Comparison of ENCODE assay signal across 20 cellular contexts in genomic region chr2:67596871-67597270, GRCh38.
"Had no signal": no experiment of that assay in that cellular context is flagged by ENCODE, and none has a peak within 500 bp of the region (broad histone marks: within the 10 kb centered on the region; RNA-seq: fewer than 3 reads in every experiment).

No MANE protein-coding gene starts in this region.

- H3K27me3 ChIP-seq: colonic mucosa, esophagus muscularis mucosa, gastrocnemius medialis, heart right ventricle, left lung had no signal

- FAIRE-seq: keratinocyte had no signal

- DNase-seq: colonic mucosa; cortex of kidney; effector CD8-positive, alpha-beta T cell; effector memory CD8-positive, alpha-beta T cell; endodermal cell; foreskin melanocyte; gastrocnemius medialis; glutamatergic neuron; head of caudate nucleus; heart right ventricle; hippocampal formation; left cardiac atrium; left lung; left ventricle myocardium superior; lower lobe of right lung; mesenchymal stem cell; mucosa of descending colon; naive B cell had no signal

- H3K36me3 ChIP-seq: colonic mucosa, esophagus muscularis mucosa, gastrocnemius medialis, heart right ventricle, left lung, lower lobe of right lung had no signal

- H3K27ac ChIP-seq: colonic mucosa, esophagus muscularis mucosa, gastrocnemius medialis, heart right ventricle, left lung, lower lobe of right lung had no signal

- H3K4me3 ChIP-seq: colonic mucosa, esophagus muscularis mucosa, gastrocnemius medialis, heart right ventricle, left lung, lower lobe of right lung, mucosa of descending colon had no signal

- H3K4me1 ChIP-seq: colonic mucosa, esophagus muscularis mucosa, gastrocnemius medialis, heart right ventricle, left lung, lower lobe of right lung had no signal

- ATAC-seq: effector memory CD8-positive, alpha-beta T cell; gastrocnemius medialis; heart right ventricle; left cardiac atrium; left lung; left ventricle myocardium superior; lower lobe of right lung; mucosa of descending colon had no signal

- H3K9me3 ChIP-seq: colonic mucosa, gastrocnemius medialis had no signal
